Comparison of ENCODE assay signal across 14 cellular contexts in genomic region chr20:44207066-44207723, GRCh38. TPM values are rescaled to one million over a fixed set of nuclear protein-coding genes. Genes with fewer than 3 reads are reported as not detected.
DNase-seq lines count a peak whose midpoint lies in the region; ATAC-seq and TF ChIP-seq lines count a peak whose summit lies in the region.
"Had no signal": no experiment of that assay in that cellular context is flagged by ENCODE, and none has a peak within 500 bp of the region (broad histone marks: within the 10 kb centered on the region; RNA-seq: fewer than 3 reads in every experiment).

No MANE protein-coding gene starts in this region.

- no peak overlapping the region for H3K23ac ChIP-seq in mesenchymal stem cell (ENCODE audit: low read length in 2 of 2)

- H2BK5ac ChIP-seq in mesenchymal stem cell (ENCODE audit: low read depth, low read length, poor library complexity, severe bottlenecking): no peak overlapping the region

- H4K8ac ChIP-seq in mesenchymal stem cell (ENCODE audit: low read length): no peak overlapping the region

- H3K27ac ChIP-seq in left ventricle myocardium inferior (replicated peaks): peak overlapping the region; percentile 96
- no peak overlapping the region for H3K27ac ChIP-seq in mesenchymal stem cell (ENCODE audit: low read length, poor library complexity, severe bottlenecking)
- H3K27ac ChIP-seq: neural progenitor cell, upper lobe of right lung had no signal

- peak overlapping the region; percentile 96 for H3K4me3 ChIP-seq in left ventricle myocardium inferior
- H3K4me3 ChIP-seq in mesenchymal stem cell (ENCODE audit: insufficient read depth in 1 of 2, low read depth in 1 of 2, low read length in 2 of 2): no peak overlapping the region
- H3K4me3 ChIP-seq: neural progenitor cell, upper lobe of right lung had no signal

- WGBS in mesenchymal stem cell: 40% methylated on average over 1 of the region's 3 CpGs

- intact Hi-C loops in left ventricle myocardium inferior (cut with micrococcal nuclease): no loop called here
- intact Hi-C loops in cardiac septum (cut with DNase I): no loop called here

- no peak overlapping the region for H4K91ac ChIP-seq in mesenchymal stem cell (ENCODE audit: low read length)

- H3K27me3 ChIP-seq in left ventricle myocardium inferior (ENCODE audit: low read depth) (no peaks in the 10 kb centered on the region), mesenchymal stem cell (ENCODE audit: control insufficient read depth in 1 of 2, insufficient read depth in 1 of 2, low read length in 2 of 2) (no peaks in the 10 kb centered on the region)
- H3K27me3 ChIP-seq: neural progenitor cell, upper lobe of right lung had no signal

- H3K4me1 ChIP-seq in left ventricle myocardium inferior (peaks cover 94% of the 10 kb centered on the region), mesenchymal stem cell (ENCODE audit: control insufficient read depth, insufficient read depth, low read depth, low read length) (peaks cover 9% of the 10 kb centered on the region)

- in situ Hi-C loops in G401 (cut with HindIII; ENCODE audit: low sequenced_read_pairs): no loop called here

- peaks cover 12% of the 10 kb centered on the region for H3K79me1 ChIP-seq in mesenchymal stem cell (replicated peaks; ENCODE audit: low read length, poor library complexity, severe bottlenecking)

- H2AK5ac ChIP-seq in mesenchymal stem cell (ENCODE audit: low read length, severe bottlenecking): no peak overlapping the region

- H3K36me3 Mint-ChIP-seq in T-helper 17 cell (ENCODE audit: low read depth) (no peaks in the 10 kb centered on the region), type B pancreatic cell (peaks cover 26% of the 10 kb centered on the region)

- H3K4me3 Mint-ChIP-seq in T-helper 17 cell (no peak overlapping the region), type B pancreatic cell (peak overlapping the region; percentile 69)

- no peaks in the 10 kb centered on the region for H3K9me3 Mint-ChIP-seq in type B pancreatic cell
- H3K9me3 Mint-ChIP-seq: neural progenitor cell had no signal

- DNase-seq in left ventricle myocardium inferior (no peak), cardiac septum (ENCODE audit: low spot score) (no peak), T-helper 17 cell (no peak), mesenchymal stem cell (no peak), type B pancreatic cell (ENCODE audit: extremely low spot score, unreplicated experiment) (no peak), G401 (ENCODE audit: low spot score) (no peak), GF-D8 (lab: John Stamatoyannopoulos, UW) (no peak), NCI-H2107 (lab: John Stamatoyannopoulos, UW) (no peak)
- DNase-seq: activated gamma-delta T cell; NCI-H1092 treated with DMSO at 0.1 percent for 48 hours; NK-92 treated with Interleukin-12 subunit alpha and Interleukin-12 subunit beta, amount 100 ng/mL, for 24 hours; stimulated activated CD4-positive, alpha-beta T cell treated with anti-CD3 and anti-CD28 coated beads, Interleukin-4, amount 100 ng/mL, for 1 hour; upper lobe of right lung had no signal

- H3K4me1 Mint-ChIP-seq in T-helper 17 cell: peaks cover 42% of the 10 kb centered on the region
- peaks cover 48% of the 10 kb centered on the region for H3K4me1 Mint-ChIP-seq in type B pancreatic cell (ENCODE audit: unreplicated experiment)

- ATAC-seq in T-helper 17 cell: no peak
- ATAC-seq: upper lobe of right lung had no signal

- H3K4ac ChIP-seq in mesenchymal stem cell (ENCODE audit: low read depth in 1 of 2, low read length in 2 of 2): no peak overlapping the region

- no peak overlapping the region for H3K4me2 ChIP-seq in mesenchymal stem cell (ENCODE audit: low read length, poor library complexity, severe bottlenecking)

- H3K14ac ChIP-seq in mesenchymal stem cell (ENCODE audit: low read length in 2 of 2): no peak overlapping the region

- H3K36me3 ChIP-seq in left ventricle myocardium inferior (peaks cover 28% of the 10 kb centered on the region), mesenchymal stem cell (ENCODE audit: control insufficient read depth in 1 of 2, insufficient read depth in 2 of 2, low read depth in 1 of 2, low read length in 2 of 2) (peaks cover 10 to 32% of the 10 kb centered on the region in 2 experiments)
- H3K36me3 ChIP-seq: neural progenitor cell had no signal

- H2BK120ac ChIP-seq in mesenchymal stem cell (ENCODE audit: low read depth, low read length): no peak overlapping the region

- TF ChIP-seq CTCF in left ventricle myocardium inferior (IDR thresholded peaks at IDR 0.05; ENCODE audit: borderline replicate concordance) (no peak), type B pancreatic cell (conservative IDR thresholded peaks at IDR 0.05) (no peak)

- no peak overlapping the region for H3K18ac ChIP-seq in mesenchymal stem cell (ENCODE audit: low read depth in 1 of 2, low read length in 2 of 2)

- H3K27me3 Mint-ChIP-seq in T-helper 17 cell (no peaks in the 10 kb centered on the region), type B pancreatic cell (no peaks in the 10 kb centered on the region)

- no peaks in the 10 kb centered on the region for H3K9me3 ChIP-seq in left ventricle myocardium inferior (replicated peaks)
- H3K9me3 ChIP-seq in T-helper 17 cell (ENCODE audit: control insufficient read depth, low read length, poor library complexity, severe bottlenecking): no peaks in the 10 kb centered on the region
- H3K9me3 ChIP-seq in mesenchymal stem cell (ENCODE audit: control insufficient read depth, low read length): no peaks in the 10 kb centered on the region
- H3K9me3 ChIP-seq: upper lobe of right lung had no signal

- peak overlapping the region; percentile 98 for H3K9ac ChIP-seq in mesenchymal stem cell (ENCODE audit: low read length)
- H3K9ac ChIP-seq: neural progenitor cell had no signal

- H2BK12ac ChIP-seq in mesenchymal stem cell (ENCODE audit: low read length in 2 of 2): no peak overlapping the region

- no peak overlapping the region for H2AFZ ChIP-seq in mesenchymal stem cell (ENCODE audit: low read depth, low read length)
- H2AFZ ChIP-seq: neural progenitor cell had no signal

- H2BK15ac ChIP-seq in mesenchymal stem cell (ENCODE audit: low read depth, poor library complexity, severe bottlenecking): no peak overlapping the region

- H3K27ac Mint-ChIP-seq in T-helper 17 cell (peak overlapping the region; percentile 99), type B pancreatic cell (peak overlapping the region; percentile 73)

RNA-seq across cellular contexts. Expression of gene OSER1, which starts 3.4 kb away (rescaled TPM):
- total RNA-seq in left ventricle myocardium inferior (34.0 TPM), cardiac septum (28.4 TPM), T-helper 17 cell (100 to 1,000 TPM in 1 of 2 donors, 10 to 100 TPM in 1; 88.5 to 103 TPM), type B pancreatic cell (ENCODE audit: low replicate concordance) (31.1 and 38.4 TPM in 2 replicates)
- polyA plus RNA-seq in mesenchymal stem cell (2013, experiment 1 of 2): 18.7 TPM
- polyA plus RNA-seq in mesenchymal stem cell (2013, experiment 2 of 2): 19.7 TPM
- total RNA-seq in G401 (2014; rRNA removed; shearing (Covaris generic)): 39.2 and 39.8 TPM in 2 replicates

RNA-seq across cellular contexts. Expression of gene JPH2, which starts 20.2 kb away (rescaled TPM):
- total RNA-seq in left ventricle myocardium inferior: 151 TPM
- 182 TPM for total RNA-seq in cardiac septum
- not detected for total RNA-seq in T-helper 17 cell
- 1.9 TPM for polyA plus RNA-seq in mesenchymal stem cell (2013, experiment 1 of 2)
- polyA plus RNA-seq in mesenchymal stem cell (2013, experiment 2 of 2): 1.8 TPM
- total RNA-seq in type B pancreatic cell (ENCODE audit: low replicate concordance): 4.9 and 17.3 TPM in 2 replicates
- 0.24 and 1.8 TPM in 2 replicates for total RNA-seq in G401 (2014; rRNA removed; shearing (Covaris generic))

RNA-seq across cellular contexts. Expression of gene GDAP1L1, which starts 39.9 kb away (rescaled TPM):
- total RNA-seq in left ventricle myocardium inferior (0.55 TPM), cardiac septum (0.67 TPM), T-helper 17 cell (not detected), type B pancreatic cell (ENCODE audit: low replicate concordance) (1.3 and 1.8 TPM in 2 replicates)
- not detected for polyA plus RNA-seq in mesenchymal stem cell (2013, experiment 1 of 2)
- 0.05 TPM for polyA plus RNA-seq in mesenchymal stem cell (2013, experiment 2 of 2)
- not detected in 2 replicates for total RNA-seq in G401 (2014; rRNA removed; shearing (Covaris generic))
- total RNA-seq: upper lobe of right lung had no signal
